In the genomic region with DNA sequence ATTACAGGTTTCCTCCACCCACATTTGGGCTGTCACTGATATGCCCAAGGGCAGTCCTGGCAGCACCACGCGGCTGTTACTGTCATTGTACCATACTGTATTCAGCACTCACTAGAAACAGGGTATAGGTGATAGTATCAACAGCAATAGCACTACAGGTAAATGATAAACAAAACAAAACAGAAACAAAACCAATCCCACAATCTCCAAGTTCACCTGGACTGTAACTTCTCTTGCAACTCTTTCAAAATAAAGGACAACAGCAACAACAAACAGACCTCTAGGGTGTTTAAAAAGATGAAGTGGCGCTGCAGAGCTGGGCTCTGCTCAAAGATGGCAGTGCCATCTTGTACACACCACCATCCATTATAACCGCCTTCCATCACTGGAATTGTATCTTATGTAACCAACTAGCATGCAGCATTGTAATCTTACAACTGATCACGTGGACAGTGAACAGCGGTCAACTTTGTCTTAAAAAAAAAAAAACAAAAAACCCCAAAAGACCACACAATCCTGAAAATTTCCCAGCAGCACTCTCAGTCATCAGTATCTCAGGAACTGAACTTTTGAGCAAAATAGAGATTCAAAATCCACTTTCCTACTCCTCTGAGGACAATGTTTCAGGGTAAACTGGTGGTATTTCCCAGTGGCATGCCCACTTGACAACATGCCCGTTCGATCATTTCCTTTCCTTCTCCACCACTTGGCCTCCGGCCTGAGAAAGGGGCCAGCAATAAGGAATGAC, we compare ENCODE assay signal across 8 cellular contexts. TPM values are rescaled to one million over a fixed set of nuclear protein-coding genes. Genes with fewer than 3 reads are reported as not detected.
DNase-seq lines count a peak whose midpoint lies in the region; ATAC-seq and TF ChIP-seq lines count a peak whose summit lies in the region.

No MANE protein-coding gene starts in this region.

- ATAC-seq in HG02852 (IDR thresholded peaks at IDR 0.05; ENCODE audit: unreplicated experiment): no peak
- ATAC-seq in HG03108 (IDR thresholded peaks at IDR 0.05; ENCODE audit: unreplicated experiment): no peak

- H3K4me3 ChIP-seq in fibroblast of the aortic adventitia (ENCODE audit: low read depth, low read length): peak overlapping the region; percentile 82
- peak overlapping the region; percentile 78 for H3K4me3 ChIP-seq in ovary

- no peaks in the 10 kb centered on the region for H3K9me3 Mint-ChIP-seq in activated T-cell treated with anti-CD3 and anti-CD28 coated beads, Interleukin-2, amount 50 U/mL, for 24 hours

- H3K36me3 ChIP-seq in ovary: no peaks in the 10 kb centered on the region

- intact Hi-C loops in ovary (cut with DNase I): loop anchor here in 3 of 4 donors (5.0 to 10.0 kb wide), 5 partner anchors 61 to 476 kb away; no protein-coding TSS in a partner anchor

- H3K4me3 Mint-ChIP-seq in activated T-cell treated with anti-CD3 and anti-CD28 coated beads, Interleukin-2, amount 50 U/mL, for 24 hours: peak overlapping the region; percentile 94

- no peaks in the 10 kb centered on the region for H3K9me3 ChIP-seq in ovary

- H3K36me3 Mint-ChIP-seq in activated T-cell treated with anti-CD3 and anti-CD28 coated beads, Interleukin-2, amount 50 U/mL, for 24 hours (ENCODE audit: low read depth): peaks cover 73% of the 10 kb centered on the region

- peaks cover 7% of the 10 kb centered on the region for H3K4me1 ChIP-seq in ovary (ENCODE audit: insufficient read depth)

- H3K27ac Mint-ChIP-seq in activated T-cell treated with anti-CD3 and anti-CD28 coated beads, Interleukin-2, amount 50 U/mL, for 24 hours: peak overlapping the region; percentile 99

- no peaks in the 10 kb centered on the region for H3K27me3 Mint-ChIP-seq in activated T-cell treated with anti-CD3 and anti-CD28 coated beads, Interleukin-2, amount 50 U/mL, for 24 hours

- 1 to 3% (median 1%) methylated on average over 9 of the region's 9 CpGs for WGBS in ovary, 3 donors

- peaks cover 61% of the 10 kb centered on the region for H3K4me1 Mint-ChIP-seq in activated T-cell treated with anti-CD3 and anti-CD28 coated beads, Interleukin-2, amount 50 U/mL, for 24 hours (ENCODE audit: low read depth)

- peak; percentile 13 for DNase-seq in NCI-H146 treated with DMSO at 0.1 percent for 48 hours (lab: John Stamatoyannopoulos, UW; ENCODE audit: unreplicated experiment)
- DNase-seq in NCI-H146 (lab: John Stamatoyannopoulos, UW): no peak
- peak; percentile 56 for DNase-seq in NCI-H345 treated with DMSO at 0.1 percent for 48 hours (lab: John Stamatoyannopoulos, UW; ENCODE audit: unreplicated experiment)
- DNase-seq in activated T-cell treated with anti-CD3 and anti-CD28 coated beads, Interleukin-2, amount 50 U/mL, for 24 hours: peak; percentile 45
- DNase-seq in fibroblast of the aortic adventitia (ENCODE audit: low read depth): peak; percentile 80
- peak in 1 of 5 donors; percentile 53 for DNase-seq in ovary

- no peaks in the 10 kb centered on the region for H3K27me3 ChIP-seq in ovary

- H3K27ac ChIP-seq in ovary: peak overlapping the region; percentile 94 to 95

- TF ChIP-seq CTCF in fibroblast of the aortic adventitia (IDR thresholded peaks at IDR 0.05; ENCODE audit: insufficient read depth, low read length): no peak
- TF ChIP-seq CTCF in ovary (IDR thresholded peaks at IDR 0.05): no peak

- no peak for TF ChIP-seq EP300 in ovary (IDR thresholded peaks at IDR 0.05)

- no peak for TF ChIP-seq POLR2A in ovary (IDR thresholded peaks at IDR 0.05)

RNA-seq across cellular contexts. Expression of a gene that starts 3.8 kb away (rescaled TPM):
- total RNA-seq in fibroblast of the aortic adventitia (ENCODE audit: low replicate concordance) (62.9 and 79.4 TPM in 2 replicates), ovary (100 to 1,000 TPM in 6 of 7 donors, 10 to 100 TPM in 1; 66.9 to 180 (median 117) TPM)
- 10 to 100 TPM; 83.9 to 98.8 TPM for polyA plus RNA-seq in ovary
